9 cellular contexts compared by ENCODE assay signal in genomic region chr9:105475302-105475701, GRCh38. TPM values are rescaled to one million over a fixed set of nuclear protein-coding genes. Genes with fewer than 3 reads are reported as not detected.
DNase-seq lines count a peak whose midpoint lies in the region; ATAC-seq, FAIRE-seq and TF ChIP-seq lines count a peak whose summit lies in the region.
"Had no signal": no experiment of that assay in that cellular context is flagged by ENCODE, and none has a peak within 500 bp of the region (broad histone marks: within the 10 kb centered on the region; RNA-seq: fewer than 3 reads in every experiment).

No MANE protein-coding gene starts in this region.

- H3K23ac ChIP-seq in H1 (ENCODE audit: insufficient read length), result no peak overlapping the region

- CTCF ChIA-PET in H1 (lab: Charles Lee; ENCODE audit: partially characterized antibody), result interaction anchor here (0.5 to 1.9 kb wide), 14 partner anchors 12 to 965 kb away, joined by 3 to 8 read pairs (median 3); partner anchors contain the start of gene FSD1L

- no peak overlapping the region for H2BK20ac ChIP-seq in H1 (ENCODE audit: low read length)

- POLR2A ChIA-PET in H1 (lab: Charles Lee; ENCODE audit: partially characterized antibody), result no interaction called here

- H2AK5ac ChIP-seq in H1 (ENCODE audit: low read depth, low read length), result no peak overlapping the region

- H3K9me3 ChIP-seq in H1 (ENCODE audit: insufficient read depth in 2 of 2, low read depth in 1 of 2, low read length in 1 of 2) (no peaks in the 10 kb centered on the region), esophagus squamous epithelium (no peaks in the 10 kb centered on the region)

- H3K4me2 ChIP-seq in H1 (ENCODE audit: insufficient read depth in 1 of 2, low read depth in 2 of 2, low read length in 2 of 2), result no peak overlapping the region

- intact Hi-C loops in esophagus squamous epithelium (cut with DNase I), result no loop called here

- no peaks in the 10 kb centered on the region for H3K79me2 ChIP-seq in H1 (ENCODE audit: control insufficient read depth in 1 of 2, insufficient read depth in 2 of 2, low read length in 2 of 2)

- no peak for DNase-seq in GM10266 (ENCODE audit: extremely low spot score)
- DNase-seq in NCI-H226, result peak; percentile 14
- DNase-seq in H1 (ENCODE audit: low read depth in 1 of 2, low spot score in 2 of 2), result no peak
- no peak for DNase-seq in osteocyte (ENCODE audit: extremely low spot score, unreplicated experiment)
- DNase-seq in esophagus squamous epithelium (lab: John Stamatoyannopoulos, UW), result no peak
- no peak for DNase-seq in cerebellar nuclear complex (lab: John Stamatoyannopoulos, UW)
- DNase-seq in T-helper 2 cell, result no peak
- DNase-seq: stimulated activated CD4-positive, alpha-beta T cell treated with anti-CD3 and anti-CD28 coated beads, Interleukin-1b, Interleukin-23, amount 100 ng/mL, for 48 hours had no signal

- peaks cover 0 to 1% of the 10 kb centered on the region in 2 experiments for H4K20me1 ChIP-seq in H1 (replicated peaks in 1 of 2; ENCODE audit: control insufficient read depth in 1 of 2, insufficient read depth in 2 of 2, low read length in 2 of 2)

- no peak overlapping the region for H3K27ac Mint-ChIP-seq in osteocyte (ENCODE audit: unreplicated experiment)

- no peaks in the 10 kb centered on the region; a peak in 1 of 8 replicates for H3K36me3 ChIP-seq in H1 (ENCODE audit: control insufficient read depth in 2 of 4, insufficient read depth in 4 of 4, low read length in 3 of 4)
- peaks cover 0 to 5% (median 0%) of the 10 kb centered on the region in 3 donors for H3K36me3 ChIP-seq in esophagus squamous epithelium

- no peak for TF ChIP-seq EP300 in H1 (IDR thresholded peaks at IDR 0.05; ENCODE audit: borderline replicate concordance in 1 of 2, low read depth in 2 of 2, low read length in 2 of 2)

- 78% methylated on average over 2 of the region's 2 CpGs; no CpG with 5 or more reads in 1 of the 2 experiments for WGBS in H1 (ENCODE audit: extremely low coverage in 1 of 2, insufficient coverage in 1 of 2, insufficient read length in 1 of 2, insufficient replicate concordance in 2 of 2, low coverage in 1 of 2, low lambda C conversion rate in 2 of 2, missing lambda C conversion rate in 1 of 2), 2 experiments
- WGBS in esophagus squamous epithelium, 2 donors, result 72 to 84% methylated on average over 2 of the region's 2 CpGs

- ATAC-seq in HG03460 (IDR thresholded peaks at IDR 0.05; ENCODE audit: unreplicated experiment), result no peak

- H3K36me3 Mint-ChIP-seq in osteocyte (ENCODE audit: unreplicated experiment), result peaks cover 20% of the 10 kb centered on the region

- no peak overlapping the region for H2BK15ac ChIP-seq in H1 (ENCODE audit: low read length)

- TF ChIP-seq RAD21 in H1 (IDR thresholded peaks at IDR 0.05 in 1 of 2, conservative IDR thresholded peaks at IDR 0.05 in 1 of 2; ENCODE audit: low read depth in 2 of 2, low read length in 2 of 2), result peak; percentile 44 to 57

- H2AFZ ChIP-seq in H1 (ENCODE audit: low read length), result no peak overlapping the region

- no peak overlapping the region for H3K14ac ChIP-seq in H1 (ENCODE audit: insufficient read length)

- no peak overlapping the region for H3K9ac ChIP-seq in H1 (replicated peaks in 1 of 4; ENCODE audit: extremely low read depth in 1 of 4, low read depth in 3 of 4, low read length in 3 of 4)

- H3K27me3 Mint-ChIP-seq in osteocyte (ENCODE audit: unreplicated experiment), result no peaks in the 10 kb centered on the region

- no peaks in the 10 kb centered on the region for H3K27me3 ChIP-seq in H1 (replicated peaks in 1 of 4; ENCODE audit: control insufficient read depth in 3 of 4, extremely low read depth in 1 of 4, insufficient read depth in 3 of 4, low read length in 3 of 4)
- no peaks in the 10 kb centered on the region for H3K27me3 ChIP-seq in esophagus squamous epithelium

- H3K79me1 ChIP-seq in H1 (ENCODE audit: low read depth, low read length), result no peaks in the 10 kb centered on the region; the same call in 1 of the 2 replicates

- H3K4me1 Mint-ChIP-seq in osteocyte (ENCODE audit: unreplicated experiment), result no peaks in the 10 kb centered on the region

- H4K5ac ChIP-seq in H1 (ENCODE audit: insufficient read length, low read depth, low read length), result no peak overlapping the region

- TF ChIP-seq CTCF in GM10266 (IDR thresholded peaks at IDR 0.05; ENCODE audit: control insufficient read depth, insufficient read depth, low read depth, missing control alignments), result peak; percentile 26
- TF ChIP-seq CTCF in H1 (IDR thresholded peaks at IDR 0.05; ENCODE audit: control extremely low read depth in 1 of 3, insufficient read depth in 1 of 3, low read depth in 1 of 3, low read length in 3 of 3), result peak in 2 of 3 experiments; percentile 41 to 44; a peak in 2 of 4 replicates
- TF ChIP-seq CTCF in osteocyte (IDR thresholded peaks at IDR 0.05), result peak; percentile 53
- TF ChIP-seq CTCF in esophagus squamous epithelium (IDR thresholded peaks at IDR 0.05), result peak in 2 of 6 experiments; percentile 10 to 12

- no peak overlapping the region for H2BK5ac ChIP-seq in H1 (ENCODE audit: low read depth, low read length)

- H3K4me3 ChIP-seq in H1 (ENCODE audit: extremely low read depth in 1 of 4, insufficient read depth in 2 of 4, low read depth in 3 of 4, low read length in 4 of 4) (no peak overlapping the region), esophagus squamous epithelium (no peak overlapping the region)

- no peak overlapping the region for H2BK12ac ChIP-seq in H1 (ENCODE audit: low read depth, low read length)

- H3K23me2 ChIP-seq in H1 (ENCODE audit: low read depth, low read length), result no peaks in the 10 kb centered on the region

- no peak overlapping the region for H3K4me3 Mint-ChIP-seq in osteocyte (ENCODE audit: unreplicated experiment)

- no peak overlapping the region for H3K18ac ChIP-seq in H1 (ENCODE audit: extremely low read depth, low read length)

- H2BK120ac ChIP-seq in H1 (replicated peaks; ENCODE audit: low read depth, low read length), result no peak overlapping the region

- no peaks in the 10 kb centered on the region for H3K4me1 ChIP-seq in H1 (replicated peaks in 1 of 4; ENCODE audit: control insufficient read depth in 3 of 4, insufficient read depth in 4 of 4, low read length in 3 of 4)
- H3K4me1 ChIP-seq in esophagus squamous epithelium, result no peaks in the 10 kb centered on the region

- no peak overlapping the region for H3K56ac ChIP-seq in H1 (replicated peaks; ENCODE audit: insufficient read length, low read depth, low read length)

- TF ChIP-seq POLR2A in H1 (IDR thresholded peaks at IDR 0.05; ENCODE audit: control extremely low read depth in 1 of 2, low read depth in 2 of 2, low read length in 2 of 2) (no peak), esophagus squamous epithelium (IDR thresholded peaks at IDR 0.05) (no peak)

- H3K27ac ChIP-seq in H1 (ENCODE audit: low read depth, low read length) (no peak overlapping the region), esophagus squamous epithelium (no peak overlapping the region)

- H4K8ac ChIP-seq in H1 (ENCODE audit: extremely low read depth, insufficient read depth, low read length), result no peak overlapping the region

- no peaks in the 10 kb centered on the region for H3K9me3 Mint-ChIP-seq in osteocyte (ENCODE audit: unreplicated experiment)

- FAIRE-seq in H1 (lab: Jason Lieb, UNC), result no peak

- H4K91ac ChIP-seq in H1 (replicated peaks; ENCODE audit: insufficient read length, low read length), result no peak overlapping the region

- no peak overlapping the region for H3K4ac ChIP-seq in H1 (replicated peaks; ENCODE audit: insufficient read length, low read depth, low read length)

TF ChIP-seq in H1, 55 proteins besides CTCF, POLR2A, EP300 and RAD21 (continues in another document):
- TF ChIP-seq NRF1 (IDR thresholded peaks at IDR 0.05; ENCODE audit: low read depth, low read length), result no peak
- no peak for TF ChIP-seq SIRT6 (IDR thresholded peaks at IDR 0.05; ENCODE audit: low read length)
- TF ChIP-seq SIN3A (conservative IDR thresholded peaks at IDR 0.05 in 1 of 2, IDR thresholded peaks at IDR 0.05 in 1 of 2; ENCODE audit: low read depth in 1 of 2, low read length in 2 of 2), result no peak
- TF ChIP-seq SAP30 (IDR thresholded peaks at IDR 0.05; ENCODE audit: insufficient read depth, insufficient replicate concordance, low read length), result no peak
- TF ChIP-seq PHF8 (conservative IDR thresholded peaks at IDR 0.05; ENCODE audit: low read depth, low read length), result no peak
- no peak for TF ChIP-seq BRCA1 (IDR thresholded peaks at IDR 0.05; ENCODE audit: low read depth, low read length)
- no peak for TF ChIP-seq EGR1 (IDR thresholded peaks at IDR 0.05; ENCODE audit: borderline replicate concordance, low read depth, low read length)
- TF ChIP-seq SUZ12 (IDR thresholded peaks at IDR 0.05; ENCODE audit: low read length), result no peak
- TF ChIP-seq SRF (IDR thresholded peaks at IDR 0.05; ENCODE audit: low read depth, low read length), result no peak
- TF ChIP-seq ATF2 (IDR thresholded peaks at IDR 0.05; ENCODE audit: low read length), result no peak
- TF ChIP-seq RFX5 (IDR thresholded peaks at IDR 0.05; ENCODE audit: borderline replicate concordance, low read depth, low read length), result no peak
- no peak for TF ChIP-seq MAX (IDR thresholded peaks at IDR 0.05)

RNA-seq across cellular contexts. Expression of gene FSD1L, which starts 27.5 kb away (rescaled TPM):
- total RNA-seq in H1 (2021; fragmentation: NEBNext Ultra II Directional; extraction: Animal tissue kit (Norgen Biotek cat#: 25700)), result 4.8 and 6.2 TPM in 2 replicates
- polyA plus RNA-seq in H1 (2011; rRNA removed), result 0.46 and 0.91 TPM in 2 replicates
- polyA plus RNA-seq in H1 (2011; cell fraction: cytosol; rRNA removed), result 1.1 TPM
- 1.5 TPM for polyA plus RNA-seq in H1 (2011; cell fraction: nucleus; rRNA removed)
- polyA plus RNA-seq in H1 (2012, experiment 1 of 2), result 1.7 to 4.0 TPM (median 2.2 TPM) in 4 replicates
- 0.30 TPM for polyA plus RNA-seq in H1 (2012, experiment 2 of 2)
- 2.2 TPM for polyA plus RNA-seq in H1 (2013, experiment 1 of 2)
- 1.8 TPM for polyA plus RNA-seq in H1 (2013, experiment 2 of 2)
- polyA minus RNA-seq in H1 (2011; rRNA and poly(A)+ RNA removed), result 3.8 and 4.1 TPM in 2 replicates
- polyA minus RNA-seq in H1 (2011; cell fraction: cytosol; rRNA and poly(A)+ RNA removed), result 4.4 TPM
- 21.8 TPM for polyA minus RNA-seq in H1 (2011; cell fraction: nucleus; rRNA and poly(A)+ RNA removed)
- total RNA-seq in osteocyte (6.2 and 6.6 TPM in 2 replicates), esophagus squamous epithelium (1 to 10 TPM in 2 of 4 donors, under 1 TPM in 2; 0.38 to 1.8 (median 1.2) TPM)
